ENCODE assay signal across 24 cellular contexts in genomic region chr9:96813607-96814006, GRCh38. TPM values are rescaled to one million over a fixed set of nuclear protein-coding genes. Genes with fewer than 3 reads are reported as not detected.
DNase-seq lines count a peak whose midpoint lies in the region; ATAC-seq, FAIRE-seq and TF ChIP-seq lines count a peak whose summit lies in the region.
"Had no signal": no experiment of that assay in that cellular context is flagged by ENCODE, and none has a peak within 500 bp of the region (broad histone marks: within the 10 kb centered on the region; RNA-seq: fewer than 3 reads in every experiment).

No MANE protein-coding gene starts in this region.

- FAIRE-seq in HepG2 (lab: Jason Lieb, UNC) (no peak), K562 (lab: Jason Lieb, UNC) (no peak)
- FAIRE-seq: GM12878, GM12892, GM19239 had no signal

- H3K79me2 ChIP-seq in HepG2 (ENCODE audit: insufficient read depth, low read length): no peaks in the 10 kb centered on the region
- no peaks in the 10 kb centered on the region for H3K79me2 ChIP-seq in K562 (ENCODE audit: control insufficient read depth, insufficient read depth, low read length)

- no peaks in the 10 kb centered on the region for H3K4me1 ChIP-seq in HepG2 (ENCODE audit: insufficient read depth, low read length)
- H3K4me1 ChIP-seq in right lobe of liver: no peaks in the 10 kb centered on the region
- H3K4me1 ChIP-seq in K562 (replicated peaks in 1 of 2; ENCODE audit: control insufficient read depth in 2 of 2, insufficient read depth in 2 of 2, low read length in 2 of 2): no peaks in the 10 kb centered on the region
- H3K4me1 ChIP-seq: BE2C, BLaER1 had no signal

- no peaks in the 10 kb centered on the region for H3K9me1 ChIP-seq in K562 (ENCODE audit: control insufficient read depth, insufficient read depth, low read length)

- ATAC-seq in HepG2 (no peak), right lobe of liver (no peak), K562 (no peak)
- ATAC-seq: GM12878 had no signal

- H3K4me2 ChIP-seq in HepG2 (ENCODE audit: low read depth, low read length) (no peak overlapping the region), K562 (ENCODE audit: insufficient read depth, low read length) (no peak overlapping the region)
- H3K4me2 ChIP-seq: BLaER1 had no signal

- in situ Hi-C loops in HepG2 (cut with HindIII; ENCODE audit: extremely low pct_ligation_motif_present, low pct_unique_long_range_greater_than_20kb): no loop called here
- in situ Hi-C loops in K562 (cut with MboI): no loop called here
- in situ Hi-C loops in GM13976 (cut with MboI; ENCODE audit: low sequenced_read_pairs, unreplicated experiment): no loop called here

- H3K27ac ChIP-seq in HepG2 (ENCODE audit: extremely low read length, insufficient read depth, low read length) (no peak overlapping the region), right lobe of liver (no peak overlapping the region), K562 (ENCODE audit: extremely low read depth, low read depth, low read length) (no peak overlapping the region)
- H3K27ac ChIP-seq: 22Rv1, BLaER1 had no signal

- H3K4me3 ChIP-seq in HepG2 (replicated peaks in 1 of 3; ENCODE audit: insufficient read depth in 1 of 3, low read depth in 2 of 3, low read length in 3 of 3) (no peak overlapping the region), right lobe of liver (no peak overlapping the region), K562 (no peak overlapping the region)
- H3K4me3 ChIP-seq: BLaER1, GM12878 had no signal

- 100% methylated on average over 1 of the region's 1 CpG for WGBS in HepG2 (ENCODE audit: low lambda C conversion rate)
- 100% methylated on average over 1 of the region's 1 CpG for WGBS in right lobe of liver (ENCODE audit: insufficient coverage, low coverage, low lambda C conversion rate, missing lambda C conversion rate)
- WGBS in K562 (ENCODE audit: insufficient coverage, low coverage, missing lambda C conversion rate): 100% methylated on average over 1 of the region's 1 CpG

- intact Hi-C loops in HepG2 (cut with micrococcal nuclease; ENCODE audit: unreplicated experiment): no loop called here
- intact Hi-C loops in right lobe of liver (cut with DNase I): no loop called here
- intact Hi-C loops in K562 (cut with micrococcal nuclease): no loop called here

- H2AFZ ChIP-seq in HepG2 (ENCODE audit: low read length): no peak overlapping the region
- no peak overlapping the region for H2AFZ ChIP-seq in K562 (ENCODE audit: low read depth, low read length)

- CTCF ChIA-PET in HepG2 (lab: Yijun Ruan, JAX; ENCODE audit: low intra/inter-chr PET ratio, low total read pairs) (no interaction called here), K562 (lab: Yijun Ruan, JAX; ENCODE audit: low intra/inter-chr PET ratio) (no interaction called here)

- no peak for TF ChIP-seq EP300 in HepG2 (IDR thresholded peaks at IDR 0.05; ENCODE audit: low read depth in 2 of 2, low read length in 2 of 2)
- no peak for TF ChIP-seq EP300 in HepG2 (CRISPR knock-in tag; IDR thresholded peaks at IDR 0.05; ENCODE audit: borderline replicate concordance)
- TF ChIP-seq EP300 in K562 (IDR thresholded peaks at IDR 0.05; ENCODE audit: low read length): no peak

- no peak for DNase-seq in HepG2 (ENCODE audit: low spot score)
- no peak for DNase-seq in right lobe of liver
- DNase-seq in K562 (ENCODE audit: extremely low read depth in 1 of 4, low spot score in 3 of 4): no peak
- no peak for DNase-seq in GM13976 (ENCODE audit: low spot score)
- no peak for DNase-seq in ecto neural progenitor cell (ENCODE audit: low spot score)
- DNase-seq: ACHN; BE2C; C1 segment of cervical spinal cord; CD4-positive, alpha-beta memory T cell; CD4-positive, CD25-positive, alpha-beta regulatory T cell; CD8-positive, alpha-beta memory T cell; COR-L47; DMS 273 treated with DMSO at 0.1 percent for 48 hours; DMS153; DMS53; DMS79; DND-41; EL; GDM1 had no signal

- H3K27me3 ChIP-seq in HepG2 (ENCODE audit: control insufficient read depth in 1 of 2, insufficient read depth in 2 of 2, low read length in 2 of 2): no peaks in the 10 kb centered on the region; a peak in 1 of 5 replicates
- no peaks in the 10 kb centered on the region for H3K27me3 ChIP-seq in right lobe of liver
- H3K27me3 ChIP-seq in K562 (ENCODE audit: control insufficient read depth in 2 of 2, insufficient read depth in 2 of 2, low read length in 2 of 2): no peaks in the 10 kb centered on the region
- H3K27me3 ChIP-seq: BE2C, BLaER1 had no signal

- H3K9me3 ChIP-seq in HepG2 (ENCODE audit: low read length) (peaks cover 93% of the 10 kb centered on the region), right lobe of liver (peaks cover 0 to 70% (median 27%) of the 10 kb centered on the region in 4 donors), K562 (replicated peaks; ENCODE audit: control insufficient read depth, insufficient read depth, low read depth, low read length) (peaks cover 12% of the 10 kb centered on the region; the same call in 1 of the 2 replicates)

- H3K9ac ChIP-seq in HepG2 (ENCODE audit: insufficient read depth, low read depth, low read length): no peak overlapping the region
- no peak overlapping the region for H3K9ac ChIP-seq in K562 (ENCODE audit: insufficient read depth in 1 of 2, low read depth in 2 of 2, low read length in 2 of 2)
- H3K9ac ChIP-seq: BLaER1 had no signal

- TF ChIP-seq POLR2A in HepG2 (IDR thresholded peaks at IDR 0.05; ENCODE audit: insufficient read depth in 1 of 2, low read depth in 2 of 2, low read length in 2 of 2) (no peak), right lobe of liver (IDR thresholded peaks at IDR 0.05) (no peak), K562 (conservative IDR thresholded peaks at IDR 0.05) (no peak)

- H4K20me1 ChIP-seq in HepG2 (ENCODE audit: insufficient read depth, low read length) (no peaks in the 10 kb centered on the region), K562 (replicated peaks; ENCODE audit: control insufficient read depth, insufficient read depth, low read length) (no peaks in the 10 kb centered on the region)
- H4K20me1 ChIP-seq: BLaER1 had no signal

- H3K36me3 ChIP-seq in HepG2 (replicated peaks in 1 of 2; ENCODE audit: control insufficient read depth in 1 of 2, insufficient read depth in 2 of 2, low read length in 2 of 2): peaks cover 0 to 9% of the 10 kb centered on the region in 2 experiments; a peak in 1 of 5 replicates
- peaks cover 0 to 6% (median 0%) of the 10 kb centered on the region in 4 donors for H3K36me3 ChIP-seq in right lobe of liver
- peaks cover 3% of the 10 kb centered on the region; the same call in 1 of the 3 replicates for H3K36me3 ChIP-seq in K562 (ENCODE audit: control insufficient read depth, insufficient read depth, low read length)
- H3K36me3 ChIP-seq: BE2C had no signal

- POLR2A ChIA-PET in HepG2 (lab: Yijun Ruan, JAX) (no interaction called here), K562 (lab: Yijun Ruan, JAX) (no interaction called here)

- BruUV-seq in HepG2 (replicated peaks; lab: Mats Ljungman, UMichigan): no TSS peak
- BruUV-seq in K562 (replicated peaks; lab: Mats Ljungman, UMichigan): no TSS peak

- TF ChIP-seq RAD21 in HepG2 (CRISPR knock-in tag; IDR thresholded peaks at IDR 0.05) (no peak), K562 (CRISPR knock-in tag; conservative IDR thresholded peaks at IDR 0.05 in 1 of 2, IDR thresholded peaks at IDR 0.05 in 1 of 2) (no peak)

- TF ChIP-seq CTCF in HepG2 (CRISPR knock-in tag; IDR thresholded peaks at IDR 0.05) (no peak), right lobe of liver (IDR thresholded peaks at IDR 0.05) (no peak), K562 (IDR thresholded peaks at IDR 0.05 in 2 of 3, conservative IDR thresholded peaks at IDR 0.05 in 1 of 3; ENCODE audit: insufficient read depth in 2 of 3, low read depth in 1 of 3, low read length in 3 of 3) (no peak), GM13976 (IDR thresholded peaks at IDR 0.05; ENCODE audit: borderline replicate concordance, control extremely low read depth, extremely low read depth, insufficient read depth, missing control alignments) (no peak)

RNA-seq across cellular contexts. Expression of gene ZNF510, which starts 35.7 kb away (rescaled TPM):
- total RNA-seq in HepG2 (2016; rRNA removed; fragmentation: Illumina TruSeq; extraction: Trizol) (8.0 and 11.5 TPM in 2 replicates), right lobe of liver (1 to 10 TPM; 2.5 to 5.4 (median 4.8) TPM), K562 (2014; rRNA removed) (8.3 and 8.7 TPM in 2 replicates), K562 (2014; rRNA removed; fragmentation: Illumina TruSeq; extraction: Trizol) (17.0 and 20.5 TPM in 2 replicates), K562 (2015; rRNA removed; fragmentation: Illumina TruSeq; extraction: Trizol) (11.6 and 12.7 TPM in 2 replicates), K562 (2021) (7.6 and 11.4 TPM in 2 replicates)
- total RNA-seq in HepG2 (2016; cell fraction: cytosol; rRNA removed; fragmentation: Illumina TruSeq; extraction: Trizol; ENCODE audit: low read depth): 2.2 and 3.1 TPM in 2 replicates
- total RNA-seq in HepG2 (2016; cell fraction: insoluble cytoplasmic fraction; rRNA removed; fragmentation: Illumina TruSeq; extraction: Trizol): 7.7 and 9.8 TPM in 2 replicates
- total RNA-seq in HepG2 (2016; cell fraction: membrane; rRNA removed; fragmentation: Illumina TruSeq; extraction: Trizol): 4.4 and 6.1 TPM in 2 replicates
- total RNA-seq in HepG2 (2016; cell fraction: nucleus; rRNA removed; fragmentation: Illumina TruSeq; extraction: Trizol): 10.9 and 17.8 TPM in 2 replicates
- polyA plus RNA-seq in HepG2 (2011; rRNA removed) (3.5 and 4.1 TPM in 2 replicates), K562 (2011; rRNA removed) (12.9 and 16.1 TPM in 2 replicates), K562 (2014; fragmentation: Illumina TruSeq; extraction: Trizol) (11.2 and 12.1 TPM in 2 replicates), K562 (2014; fragmentation: Nextera tagmentation; extraction: Ambion mirVana) (1 to 10 TPM; 5.3 to 5.5 TPM), K562 (2014; rRNA removed) (7.4 and 9.8 TPM in 2 replicates)
- polyA plus RNA-seq in HepG2 (2011; cell fraction: cytosol; rRNA removed): 1.4 and 1.5 TPM in 2 replicates
- 5.0 and 6.6 TPM in 2 replicates for polyA plus RNA-seq in HepG2 (2011; cell fraction: nucleus; rRNA removed)
- 3.4 and 3.7 TPM in 2 replicates for polyA plus RNA-seq in HepG2 (2012)
- polyA plus RNA-seq in HepG2 (2016; cell fraction: cytosol; fragmentation: Illumina TruSeq; extraction: Trizol; ENCODE audit: low read depth): 1.0 and 1.1 TPM in 2 replicates
- polyA plus RNA-seq in HepG2 (2016; cell fraction: insoluble cytoplasmic fraction; fragmentation: Illumina TruSeq; extraction: Trizol; ENCODE audit: low read depth): 5.2 and 6.2 TPM in 2 replicates
- polyA plus RNA-seq in HepG2 (2016; cell fraction: membrane; fragmentation: Illumina TruSeq; extraction: Trizol; ENCODE audit: low read depth): 1.6 and 1.7 TPM in 2 replicates
- 7.8 and 8.8 TPM in 2 replicates for polyA plus RNA-seq in HepG2 (2016; cell fraction: nucleus; fragmentation: Illumina TruSeq; extraction: Trizol; ENCODE audit: insufficient read depth, low read depth)
- polyA minus RNA-seq in HepG2 (2011; rRNA and poly(A)+ RNA removed; ENCODE audit: low replicate concordance): 14.4 and 33.6 TPM in 2 replicates
- 2.5 and 3.5 TPM in 2 replicates for polyA minus RNA-seq in HepG2 (2011; cell fraction: cytosol; rRNA and poly(A)+ RNA removed)
- polyA minus RNA-seq in HepG2 (2011; cell fraction: nucleus; rRNA and poly(A)+ RNA removed): 23.9 and 29.5 TPM in 2 replicates
- total RNA-seq in K562 (2011; cell fraction: chromatin; rRNA removed; ENCODE audit: low replicate concordance): 21.5 and 34.3 TPM in 2 replicates
- 13.0 and 17.5 TPM in 2 replicates for total RNA-seq in K562 (2011; cell fraction: nucleolus; rRNA removed)
- 19.2 and 19.6 TPM in 2 replicates for total RNA-seq in K562 (2011; cell fraction: nucleoplasm; rRNA removed)
- 3.9 and 5.2 TPM in 2 replicates for polyA plus RNA-seq in K562 (2011; cell fraction: cytosol; rRNA removed)
- polyA plus RNA-seq in K562 (2011; cell fraction: nucleus; rRNA removed): 18.5 and 18.7 TPM in 2 replicates
- polyA plus RNA-seq in K562 (2012): 4.5 and 7.2 TPM in 2 replicates
- polyA minus RNA-seq in K562 (2011; rRNA and poly(A)+ RNA removed): 20.8 and 24.8 TPM in 2 replicates
- polyA minus RNA-seq in K562 (2011; cell fraction: cytosol; rRNA and poly(A)+ RNA removed): 3.5 and 5.2 TPM in 2 replicates
- 24.2 and 42.8 TPM in 2 replicates for polyA minus RNA-seq in K562 (2011; cell fraction: nucleus; rRNA and poly(A)+ RNA removed)

RNA-seq across cellular contexts. Expression of gene ZNF782, which starts 40.7 kb away (rescaled TPM):
- 4.7 and 4.9 TPM in 2 replicates for total RNA-seq in HepG2 (2016; rRNA removed; fragmentation: Illumina TruSeq; extraction: Trizol)
- total RNA-seq in HepG2 (2016; cell fraction: cytosol; rRNA removed; fragmentation: Illumina TruSeq; extraction: Trizol; ENCODE audit: low read depth): 0.88 and 2.2 TPM in 2 replicates
- 3.9 and 5.8 TPM in 2 replicates for total RNA-seq in HepG2 (2016; cell fraction: insoluble cytoplasmic fraction; rRNA removed; fragmentation: Illumina TruSeq; extraction: Trizol)
- total RNA-seq in HepG2 (2016; cell fraction: membrane; rRNA removed; fragmentation: Illumina TruSeq; extraction: Trizol): 3.4 TPM in 2 replicates
- total RNA-seq in HepG2 (2016; cell fraction: nucleus; rRNA removed; fragmentation: Illumina TruSeq; extraction: Trizol): 10.7 and 14.7 TPM in 2 replicates
- polyA plus RNA-seq in HepG2 (2011; rRNA removed): 1.4 and 1.5 TPM in 2 replicates
- 0.50 and 0.88 TPM in 2 replicates for polyA plus RNA-seq in HepG2 (2011; cell fraction: cytosol; rRNA removed)
- polyA plus RNA-seq in HepG2 (2011; cell fraction: nucleus; rRNA removed): 2.1 TPM in 2 replicates
- 1.4 and 1.6 TPM in 2 replicates for polyA plus RNA-seq in HepG2 (2012)
- 1.5 and 1.7 TPM in 2 replicates for polyA plus RNA-seq in HepG2 (2016; cell fraction: cytosol; fragmentation: Illumina TruSeq; extraction: Trizol; ENCODE audit: low read depth)
- 2.1 and 2.3 TPM in 2 replicates for polyA plus RNA-seq in HepG2 (2016; cell fraction: insoluble cytoplasmic fraction; fragmentation: Illumina TruSeq; extraction: Trizol; ENCODE audit: low read depth)
- 2.1 and 2.4 TPM in 2 replicates for polyA plus RNA-seq in HepG2 (2016; cell fraction: membrane; fragmentation: Illumina TruSeq; extraction: Trizol; ENCODE audit: low read depth)
- 4.9 and 5.3 TPM in 2 replicates for polyA plus RNA-seq in HepG2 (2016; cell fraction: nucleus; fragmentation: Illumina TruSeq; extraction: Trizol; ENCODE audit: insufficient read depth, low read depth)
- polyA minus RNA-seq in HepG2 (2011; rRNA and poly(A)+ RNA removed; ENCODE audit: low replicate concordance): 2.2 and 9.6 TPM in 2 replicates
- polyA minus RNA-seq in HepG2 (2011; cell fraction: cytosol; rRNA and poly(A)+ RNA removed): 1.5 and 2.2 TPM in 2 replicates
- polyA minus RNA-seq in HepG2 (2011; cell fraction: nucleus; rRNA and poly(A)+ RNA removed): 18.7 and 20.3 TPM in 2 replicates
- total RNA-seq in right lobe of liver: 1 to 10 TPM; 2.1 to 3.7 (median 3.0) TPM
- 4.7 and 25.6 TPM in 2 replicates for total RNA-seq in K562 (2011; cell fraction: chromatin; rRNA removed; ENCODE audit: low replicate concordance)
- 3.8 and 6.7 TPM in 2 replicates for total RNA-seq in K562 (2011; cell fraction: nucleolus; rRNA removed)
- 7.1 and 7.6 TPM in 2 replicates for total RNA-seq in K562 (2011; cell fraction: nucleoplasm; rRNA removed)
- 4.3 and 5.1 TPM in 2 replicates for total RNA-seq in K562 (2014; rRNA removed)
- 6.0 and 6.4 TPM in 2 replicates for total RNA-seq in K562 (2014; rRNA removed; fragmentation: Illumina TruSeq; extraction: Trizol)
- total RNA-seq in K562 (2015; rRNA removed; fragmentation: Illumina TruSeq; extraction: Trizol): 7.1 and 8.8 TPM in 2 replicates
- total RNA-seq in K562 (2021): 4.5 and 4.9 TPM in 2 replicates
- polyA plus RNA-seq in K562 (2011; rRNA removed): 4.5 and 4.6 TPM in 2 replicates
- 1.0 and 1.2 TPM in 2 replicates for polyA plus RNA-seq in K562 (2011; cell fraction: cytosol; rRNA removed)
- 7.1 and 9.6 TPM in 2 replicates for polyA plus RNA-seq in K562 (2011; cell fraction: nucleus; rRNA removed)
- 2.4 and 3.2 TPM in 2 replicates for polyA plus RNA-seq in K562 (2012)
- 3.9 and 4.2 TPM in 2 replicates for polyA plus RNA-seq in K562 (2014; fragmentation: Illumina TruSeq; extraction: Trizol)
- under 1 TPM; 0.38 to 0.55 TPM for polyA plus RNA-seq in K562 (2014; fragmentation: Nextera tagmentation; extraction: Ambion mirVana)
- 3.2 and 5.3 TPM in 2 replicates for polyA plus RNA-seq in K562 (2014; rRNA removed)
- 7.2 and 12.4 TPM in 2 replicates for polyA minus RNA-seq in K562 (2011; rRNA and poly(A)+ RNA removed)
- polyA minus RNA-seq in K562 (2011; cell fraction: cytosol; rRNA and poly(A)+ RNA removed): 1.4 and 3.0 TPM in 2 replicates
- polyA minus RNA-seq in K562 (2011; cell fraction: nucleus; rRNA and poly(A)+ RNA removed): 6.1 and 11.3 TPM in 2 replicates

Comparison
In these comparisons a context has a peak if more than half of its experiments do, and no peak if none do; other contexts are left out.
1. Of the 241 proteins assayed by ChIP-seq in both HepG2 and K562: peak only in HepG2: MAFF; only in K562: none; in both: none; in neither: 239; mixed calls (peak in some experiments, not most) for 1.